In the genomic region with DNA sequence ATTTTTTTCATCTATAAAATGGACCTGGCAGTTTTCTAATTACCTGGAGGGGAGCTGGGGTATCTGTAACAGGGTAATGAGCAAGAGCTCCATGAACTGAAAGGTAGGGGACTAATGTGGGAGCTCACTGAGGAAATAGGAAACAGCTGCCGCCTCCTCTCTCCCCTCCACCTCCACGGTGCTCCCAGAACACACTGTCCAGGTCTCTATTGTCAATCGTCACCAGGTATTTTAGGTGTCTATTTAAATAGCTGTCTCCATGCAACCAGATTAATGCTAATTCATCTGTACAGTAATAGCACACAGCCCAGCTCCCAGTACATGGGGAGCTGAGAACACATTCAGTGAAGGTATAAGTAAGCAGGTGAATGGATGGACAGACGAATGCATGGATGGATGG, we compare ENCODE assay signal across 26 cellular contexts.
DNase-seq lines count a peak whose midpoint lies in the region; ATAC-seq, FAIRE-seq and TF ChIP-seq lines count a peak whose summit lies in the region.
"Had no signal": no experiment of that assay in that cellular context is flagged by ENCODE, and none has a peak within 500 bp of the region (broad histone marks: within the 10 kb centered on the region; RNA-seq: fewer than 3 reads in every experiment).

No MANE protein-coding gene starts in this region.

- ATAC-seq in pancreas (peak in 3 of 4 donors; percentile 19 to 83 (median 79)), omental fat pad (ENCODE audit: low FRiP score) (no peak), Right ventricle myocardium inferior (no peak)
- ATAC-seq: GM12878 had no signal

- H3K4me3 ChIP-seq in pancreas = no peak overlapping the region
- H3K4me3 ChIP-seq: BLaER1, GM12878 had no signal

- H3K27me3 ChIP-seq in pancreas = no peaks in the 10 kb centered on the region
- H3K27me3 ChIP-seq: BE2C, BLaER1 had no signal

- no peaks in the 10 kb centered on the region for H3K36me3 ChIP-seq in pancreas
- H3K36me3 ChIP-seq: BE2C, BLaER1 had no signal

- WGBS in pancreas, 2 donors = 52 to 71% methylated on average over 4 of the region's 4 CpGs

- H3K27ac ChIP-seq in pancreas = no peak overlapping the region
- H3K27ac ChIP-seq: BLaER1 had no signal

- DNase-seq in NCI-H748 (lab: John Stamatoyannopoulos, UW; ENCODE audit: unreplicated experiment) (peak; percentile 3), NCI-H748 treated with DMSO at 0.1 percent for 48 hours (lab: John Stamatoyannopoulos, UW) (no peak), head of caudate nucleus (peak in 37 of 42 donors; percentile 29 to 81 (median 54)), pancreas (no peak), omental fat pad (ENCODE audit: low spot score) (no peak), Right ventricle myocardium inferior (ENCODE audit: missing footprints) (no peak), HTR-8/SVneo (ENCODE audit: insufficient read length, low spot score) (no peak)
- DNase-seq: 8988T; ACHN; BE2C; C1 segment of cervical spinal cord; CD4-positive, alpha-beta memory T cell; CD4-positive, CD25-positive, alpha-beta regulatory T cell; CD8-positive, alpha-beta memory T cell; COR-L47; DMS 273 treated with DMSO at 0.1 percent for 48 hours; DMS53; DMS79; DND-41; EL; GDM1 had no signal

- no peaks in the 10 kb centered on the region for H3K4me1 ChIP-seq in pancreas
- H3K4me1 ChIP-seq: BE2C had no signal

- H3K9me3 ChIP-seq in pancreas = no peaks in the 10 kb centered on the region
- H3K9me3 ChIP-seq: BE2C, BLaER1 had no signal

- FAIRE-seq in pancreas (lab: Jason Lieb, UNC) (no peak), HTR-8/SVneo (lab: Jason Lieb, UNC) (no peak)
- FAIRE-seq: A204.1, GM12878, GM12892, GM18507 had no signal

- intact Hi-C loops in head of caudate nucleus (cut with DNase I) (no loop called here), pancreas (cut with DNase I) (no loop called here), Right ventricle myocardium inferior (cut with DNase I) (no loop called here)

- TF ChIP-seq CTCF in pancreas (IDR thresholded peaks at IDR 0.05) = no peak
- TF ChIP-seq CTCF in omental fat pad (IDR thresholded peaks at IDR 0.05) = no peak

Comparison
In these comparisons a context has a peak if more than half of its experiments do, and no peak if none do; other contexts are left out.
1. DNase-seq: peak in NCI-H748 (single experiment) and head of caudate nucleus (37 of 42); none in NCI-H748 treated with DMSO at 0.1 percent for 48 hours (single experiment), pancreas (0 of 6), omental fat pad (single experiment), Right ventricle myocardium inferior (single experiment) and HTR-8/SVneo (single experiment).
2. ATAC-seq: peak in pancreas (3 of 4); none in omental fat pad (single experiment) and Right ventricle myocardium inferior (single experiment).